ENCODE assay signal across 1 cellular context in the genomic region with DNA sequence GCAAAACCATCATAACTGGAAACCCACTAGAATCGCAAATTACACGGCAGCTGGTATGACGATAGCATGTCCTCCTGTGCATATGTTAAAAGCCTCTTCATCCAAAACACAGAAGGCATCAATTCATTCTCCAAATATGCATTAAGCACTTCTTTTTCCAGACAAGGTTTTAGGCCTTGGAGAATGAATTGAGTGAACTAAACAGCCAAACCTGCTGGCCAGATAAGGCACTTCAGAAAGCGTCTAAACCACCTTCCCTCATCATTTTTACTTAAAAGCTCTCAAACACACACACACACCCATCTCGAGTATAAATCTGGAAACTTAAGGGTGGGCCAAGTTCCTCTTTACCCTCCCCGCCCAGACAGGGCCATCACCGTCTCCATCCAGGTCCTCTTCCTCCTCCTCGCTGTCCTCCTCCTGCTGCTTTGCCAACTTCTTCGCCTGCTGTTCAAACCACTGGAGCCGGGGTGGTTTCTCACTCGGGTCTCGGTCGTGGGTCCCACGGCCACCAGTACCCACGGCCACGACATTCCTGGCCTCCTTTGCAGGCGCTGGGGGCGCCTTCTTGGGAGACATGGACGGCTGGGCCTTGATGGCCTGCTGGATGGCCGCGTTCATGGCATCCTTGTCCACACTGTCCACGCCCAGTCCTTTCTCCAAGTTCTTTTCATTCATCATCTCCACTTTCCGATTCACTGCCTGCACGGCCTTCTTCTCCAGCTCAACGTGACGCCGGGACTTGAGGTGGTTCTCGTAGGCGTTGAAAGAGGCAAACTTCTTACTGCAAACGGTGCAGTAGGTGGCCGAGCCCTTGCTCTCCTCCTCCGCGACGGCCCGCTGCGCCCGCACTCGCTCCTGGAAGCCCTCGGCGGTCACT.
TF ChIP-seq lines count a peak whose summit lies in the region.

No MANE protein-coding gene starts in this region.

TF ChIP-seq in GM12878, 131 proteins besides CTCF, POLR2A, EP300 and RAD21 (continued from another document):
- TF ChIP-seq, protein P1, sequence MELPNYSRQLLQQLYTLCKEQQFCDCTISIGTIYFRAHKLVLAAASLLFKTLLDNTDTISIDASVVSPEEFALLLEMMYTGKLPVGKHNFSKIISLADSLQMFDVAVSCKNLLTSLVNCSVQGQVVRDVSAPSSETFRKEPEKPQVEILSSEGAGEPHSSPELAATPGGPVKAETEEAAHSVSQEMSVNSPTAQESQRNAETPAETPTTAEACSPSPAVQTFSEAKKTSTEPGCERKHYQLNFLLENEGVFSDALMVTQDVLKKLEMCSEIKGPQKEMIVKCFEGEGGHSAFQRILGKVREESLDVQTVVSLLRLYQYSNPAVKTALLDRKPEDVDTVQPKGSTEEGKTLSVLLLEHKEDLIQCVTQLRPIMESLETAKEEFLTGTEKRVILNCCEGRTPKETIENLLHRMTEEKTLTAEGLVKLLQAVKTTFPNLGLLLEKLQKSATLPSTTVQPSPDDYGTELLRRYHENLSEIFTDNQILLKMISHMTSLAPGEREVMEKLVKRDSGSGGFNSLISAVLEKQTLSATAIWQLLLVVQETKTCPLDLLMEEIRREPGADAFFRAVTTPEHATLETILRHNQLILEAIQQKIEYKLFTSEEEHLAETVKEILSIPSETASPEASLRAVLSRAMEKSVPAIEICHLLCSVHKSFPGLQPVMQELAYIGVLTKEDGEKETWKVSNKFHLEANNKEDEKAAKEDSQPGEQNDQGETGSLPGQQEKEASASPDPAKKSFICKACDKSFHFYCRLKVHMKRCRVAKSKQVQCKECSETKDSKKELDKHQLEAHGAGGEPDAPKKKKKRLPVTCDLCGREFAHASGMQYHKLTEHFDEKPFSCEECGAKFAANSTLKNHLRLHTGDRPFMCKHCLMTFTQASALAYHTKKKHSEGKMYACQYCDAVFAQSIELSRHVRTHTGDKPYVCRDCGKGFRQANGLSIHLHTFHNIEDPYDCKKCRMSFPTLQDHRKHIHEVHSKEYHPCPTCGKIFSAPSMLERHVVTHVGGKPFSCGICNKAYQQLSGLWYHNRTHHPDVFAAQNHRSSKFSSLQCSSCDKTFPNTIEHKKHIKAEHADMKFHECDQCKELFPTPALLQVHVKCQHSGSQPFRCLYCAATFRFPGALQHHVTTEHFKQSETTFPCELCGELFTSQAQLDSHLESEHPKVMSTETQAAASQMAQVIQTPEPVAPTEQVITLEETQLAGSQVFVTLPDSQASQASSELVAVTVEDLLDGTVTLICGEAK (IDR thresholded peaks at IDR 0.05; ENCODE audit: borderline replicate concordance): no peak
- no peak for TF ChIP-seq ZNF207 (IDR thresholded peaks at IDR 0.05; ENCODE audit: borderline replicate concordance)
- TF ChIP-seq, protein P2, sequence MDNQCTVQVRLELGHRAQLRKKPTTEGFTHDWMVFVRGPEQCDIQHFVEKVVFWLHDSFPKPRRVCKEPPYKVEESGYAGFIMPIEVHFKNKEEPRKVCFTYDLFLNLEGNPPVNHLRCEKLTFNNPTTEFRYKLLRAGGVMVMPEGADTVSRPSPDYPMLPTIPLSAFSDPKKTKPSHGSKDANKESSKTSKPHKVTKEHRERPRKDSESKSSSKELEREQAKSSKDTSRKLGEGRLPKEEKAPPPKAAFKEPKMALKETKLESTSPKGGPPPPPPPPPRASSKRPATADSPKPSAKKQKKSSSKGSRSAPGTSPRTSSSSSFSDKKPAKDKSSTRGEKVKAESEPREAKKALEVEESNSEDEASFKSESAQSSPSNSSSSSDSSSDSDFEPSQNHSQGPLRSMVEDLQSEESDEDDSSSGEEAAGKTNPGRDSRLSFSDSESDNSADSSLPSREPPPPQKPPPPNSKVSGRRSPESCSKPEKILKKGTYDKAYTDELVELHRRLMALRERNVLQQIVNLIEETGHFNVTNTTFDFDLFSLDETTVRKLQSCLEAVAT (IDR thresholded peaks at IDR 0.05): peak; percentile 39; the same call in 1 of the 2 replicates
- peak in 1 of 2 experiments; percentile 9; a peak in 1 of 3 replicates for TF ChIP-seq EGR1 (IDR thresholded peaks at IDR 0.05; ENCODE audit: borderline replicate concordance in 1 of 2, low read depth in 2 of 2, low read length in 2 of 2)
- TF ChIP-seq, protein P3, sequence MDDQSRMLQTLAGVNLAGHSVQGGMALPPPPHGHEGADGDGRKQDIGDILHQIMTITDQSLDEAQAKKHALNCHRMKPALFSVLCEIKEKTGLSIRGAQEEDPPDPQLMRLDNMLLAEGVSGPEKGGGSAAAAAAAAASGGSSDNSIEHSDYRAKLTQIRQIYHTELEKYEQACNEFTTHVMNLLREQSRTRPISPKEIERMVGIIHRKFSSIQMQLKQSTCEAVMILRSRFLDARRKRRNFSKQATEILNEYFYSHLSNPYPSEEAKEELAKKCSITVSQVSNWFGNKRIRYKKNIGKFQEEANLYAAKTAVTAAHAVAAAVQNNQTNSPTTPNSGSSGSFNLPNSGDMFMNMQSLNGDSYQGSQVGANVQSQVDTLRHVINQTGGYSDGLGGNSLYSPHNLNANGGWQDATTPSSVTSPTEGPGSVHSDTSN (IDR thresholded peaks at IDR 0.05; ENCODE audit: insufficient replicate concordance, low read depth, low read length): no peak
- no peak for TF ChIP-seq FOS (IDR thresholded peaks at IDR 0.05; ENCODE audit: borderline replicate concordance, extremely low read depth, insufficient read length)
